ENCODE assay signal across 32 cellular contexts in the genomic region with DNA sequence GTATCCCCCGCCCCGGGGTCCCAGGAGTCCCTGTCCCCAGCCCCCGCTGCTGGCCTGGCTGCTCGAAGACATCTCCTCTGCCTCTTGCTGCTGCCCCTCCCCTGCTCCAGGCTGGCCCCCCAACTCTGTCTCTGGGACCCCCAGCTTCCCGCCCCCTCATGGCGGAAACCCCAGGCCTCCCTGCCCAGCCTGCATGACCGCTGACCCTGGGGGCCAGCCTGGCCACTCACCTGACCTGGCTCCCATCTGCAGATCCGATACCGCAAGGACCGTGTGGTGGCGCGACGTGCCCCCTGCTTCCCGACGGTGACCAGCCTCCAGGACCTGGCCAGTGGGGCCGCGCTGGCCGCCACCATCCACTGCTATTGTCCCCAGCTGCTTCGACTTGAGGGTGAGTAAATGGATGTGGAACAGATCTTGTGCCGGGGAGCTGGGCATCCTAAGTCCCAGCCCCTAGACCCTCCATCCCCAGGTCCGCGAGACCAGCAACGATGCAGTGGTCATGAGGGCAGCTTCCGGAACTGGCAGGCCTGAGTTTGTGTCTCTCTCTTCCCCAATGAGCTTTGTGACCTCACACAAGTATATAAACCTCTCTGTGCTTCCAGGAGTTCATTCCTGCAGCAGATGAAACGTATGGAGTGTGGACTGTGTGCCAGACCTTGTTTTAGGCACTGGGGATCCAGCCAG. TPM values are rescaled to one million over a fixed set of nuclear protein-coding genes. Genes with fewer than 3 reads are reported as not detected.
"Had no signal": no experiment of that assay in that cellular context is flagged by ENCODE, and none has a peak within 500 bp of the region (broad histone marks: within the 10 kb centered on the region; RNA-seq: fewer than 3 reads in every experiment).

No MANE protein-coding gene starts in this region.

- ATAC-seq: activated CD8-positive, alpha-beta T cell treated with anti-CD3 and anti-CD28 coated beads for 36 hours; activated T-cell treated with anti-CD3 and anti-CD28 coated beads, Interleukin-2, amount 50 U/mL, for 72 hours had no signal

- H3K36me3 Mint-ChIP-seq: activated naive CD4-positive, alpha-beta T cell treated with anti-CD3 and anti-CD28 coated beads, Interleukin-2, amount 50 U/mL, for 24 hours had no signal

- H3K9me3 ChIP-seq: SJCRH30 had no signal

- H3K36me3 ChIP-seq: SJCRH30 had no signal

- H3K27ac Mint-ChIP-seq: activated CD4-positive, alpha-beta T cell treated with anti-CD3 and anti-CD28 coated beads, Interleukin-2, amount 10 ng/mL, durations not matched to agents 24 days and 14 days; activated CD8-positive, alpha-beta T cell treated with anti-CD3 and anti-CD28 coated beads for 36 hours; activated naive CD4-positive, alpha-beta T cell treated with anti-CD3 and anti-CD28 coated beads, Interleukin-2, amount 50 U/mL, for 24 hours; activated T-cell treated with anti-CD3 and anti-CD28 coated beads, Interleukin-2, amount 50 U/mL, for 72 hours; activated T-helper 2 cell treated with anti-CD3 and anti-CD28 coated beads, Interferon-gamma antibody, Interleukin-2, Interleukin-4, amounts not matched to agents 10 μg/mL and 5 μg/mL and 100 μg/mL, durations not matched to agents 14 hours and 24 hours and 36 hours; brain; T-helper 1 cell treated with Interleukin-12 subunit alpha and Interleukin-12 subunit beta and Interleukin-4 antibody, amounts not matched to agents 30 μg/mL and 1 μg/mL, for 36 hours; T-helper 2 cell treated with Interferon-gamma antibody and Interleukin-4, amounts not matched to agents 5 μg/mL and 100 μg/mL, for 36 hours had no signal

- H3K27ac ChIP-seq: PC-9, RWPE1, SJCRH30, SK-N-MC had no signal

- H3K27me3 ChIP-seq: SJCRH30 had no signal

- DNase-seq: activated CD4-positive, alpha-beta T cell treated with anti-CD3 and anti-CD28 coated beads, Interleukin-2, amount 10 ng/mL, durations not matched to agents 24 days and 14 days; activated CD4-positive, alpha-beta T cell treated with anti-CD3 and anti-CD28 coated beads, Interleukin-2, amount 50 U/mL, for 4 hours; activated CD8-positive, alpha-beta T cell treated with anti-CD3 and anti-CD28 coated beads for 36 hours; activated gamma-delta T cell; activated naive CD4-positive, alpha-beta T cell treated with Interleukin-2 at 50 U/mL for 16 hours; activated T-cell treated with anti-CD3 and anti-CD28 coated beads, Interleukin-2, amount 50 U/mL, for 1 hour; activated T-cell treated with anti-CD3 and anti-CD28 coated beads, Interleukin-2, amount 50 U/mL, for 72 hours; anterior cingulate cortex; cerebellar nuclear complex; Karpas-422; KBM-7; NCI-H1105; NCI-H1417 treated with DMSO at 0.1 percent for 48 hours; NCI-H187 treated with DMSO at 0.1 percent for 48 hours; NCI-H2081; NCI-H2171 treated with DMSO at 0.1 percent for 48 hours; NCI-H345; NCI-H524 treated with DMSO at 0.1 percent for 48 hours; SHP77; SJCRH30 had no signal

- H3K4me1 Mint-ChIP-seq: activated naive CD4-positive, alpha-beta T cell treated with anti-CD3 and anti-CD28 coated beads, Interleukin-2, amount 50 U/mL, for 24 hours; brain had no signal

- H3K4me3 Mint-ChIP-seq: activated CD4-positive, alpha-beta T cell treated with anti-CD3 and anti-CD28 coated beads, Interleukin-2, amount 10 ng/mL, durations not matched to agents 24 days and 14 days; activated CD8-positive, alpha-beta T cell treated with anti-CD3 and anti-CD28 coated beads for 36 hours; activated naive CD4-positive, alpha-beta T cell treated with anti-CD3 and anti-CD28 coated beads, Interleukin-2, amount 50 U/mL, for 24 hours; activated T-cell treated with anti-CD3 and anti-CD28 coated beads, Interleukin-2, amount 50 U/mL, for 72 hours; brain; T-helper 1 cell treated with Interleukin-12 subunit alpha and Interleukin-12 subunit beta and Interleukin-4 antibody, amounts not matched to agents 30 μg/mL and 1 μg/mL, for 36 hours; T-helper 2 cell treated with Interferon-gamma antibody and Interleukin-4, amounts not matched to agents 5 μg/mL and 100 μg/mL, for 36 hours had no signal

- H3K9me3 Mint-ChIP-seq: activated CD4-positive, alpha-beta T cell treated with anti-CD3 and anti-CD28 coated beads, Interleukin-2, amount 10 ng/mL, durations not matched to agents 24 days and 14 days; activated CD8-positive, alpha-beta T cell treated with anti-CD3 and anti-CD28 coated beads for 36 hours; activated naive CD4-positive, alpha-beta T cell treated with anti-CD3 and anti-CD28 coated beads, Interleukin-2, amount 50 U/mL, for 24 hours; activated T-cell treated with anti-CD3 and anti-CD28 coated beads, Interleukin-2, amount 50 U/mL, for 72 hours; activated T-helper 2 cell treated with anti-CD3 and anti-CD28 coated beads, Interferon-gamma antibody, Interleukin-2, Interleukin-4, amounts not matched to agents 10 μg/mL and 5 μg/mL and 100 μg/mL, durations not matched to agents 14 hours and 24 hours and 36 hours; brain; T-helper 1 cell treated with Interleukin-12 subunit alpha and Interleukin-12 subunit beta and Interleukin-4 antibody, amounts not matched to agents 30 μg/mL and 1 μg/mL, for 36 hours; T-helper 2 cell treated with Interferon-gamma antibody and Interleukin-4, amounts not matched to agents 5 μg/mL and 100 μg/mL, for 36 hours had no signal

- H3K27me3 Mint-ChIP-seq: activated CD4-positive, alpha-beta T cell treated with anti-CD3 and anti-CD28 coated beads, Interleukin-2, amount 10 ng/mL, durations not matched to agents 24 days and 14 days; brain had no signal

- H3K4me3 ChIP-seq: PC-9, SJCRH30, SK-N-MC had no signal

- H3K4me1 ChIP-seq: SJCRH30 had no signal

RNA-seq across cellular contexts. Expression of gene PCP2, which starts 25.5 kb away (rescaled TPM):
- total RNA-seq: activated CD8-positive, alpha-beta memory T cell treated with anti-CD3 and anti-CD28 coated beads for 36 hours; bronchial epithelial cell; MCF 10A; NCI-H460; SJCRH30 had no signal

RNA-seq across cellular contexts. Expression of gene STXBP2, which starts 28.9 kb away (rescaled TPM):
- total RNA-seq: SJCRH30 had no signal
